In genomic region chr11:10927533-10927932, GRCh38 we compare ENCODE assay signal across 14 cellular contexts.
A peak's percentile ranks its signal among the peaks of the same experiment; 100 is the strongest.
DNase-seq lines count a peak whose midpoint lies in the region; ATAC-seq and TF ChIP-seq lines count a peak whose summit lies in the region.
"Had no signal": no experiment of that assay in that cellular context is flagged by ENCODE, and none has a peak within 500 bp of the region (broad histone marks: within the 10 kb centered on the region; RNA-seq: fewer than 3 reads in every experiment).

No MANE protein-coding gene starts in this region.

- H3K27me3 Mint-ChIP-seq in type B pancreatic cell = no peaks in the 10 kb centered on the region

- no peaks in the 10 kb centered on the region for H4K20me1 ChIP-seq in PC-9 (ENCODE audit: insufficient read depth)

- TF ChIP-seq EP300 in esophagus muscularis mucosa (IDR thresholded peaks at IDR 0.05) = no peak
- TF ChIP-seq EP300 in gastroesophageal sphincter (IDR thresholded peaks at IDR 0.05) = no peak

- H3K36me3 Mint-ChIP-seq in type B pancreatic cell = no peaks in the 10 kb centered on the region
- H3K36me3 Mint-ChIP-seq: T-cell had no signal

- peaks cover 49% of the 10 kb centered on the region for H3K4me1 ChIP-seq in PC-9 (replicated peaks; ENCODE audit: insufficient read depth)
- H3K4me1 ChIP-seq in esophagus muscularis mucosa = peaks cover 5 to 34% (median 19%) of the 10 kb centered on the region in 4 donors
- H3K4me1 ChIP-seq in muscle layer of duodenum (ENCODE audit: control insufficient read depth in 1 of 2, insufficient read depth in 2 of 2, low read length in 2 of 2) = peaks cover 8 to 14% of the 10 kb centered on the region in 2 donors
- H3K4me1 ChIP-seq in gastroesophageal sphincter = peaks cover 0 to 36% (median 6%) of the 10 kb centered on the region in 3 donors
- H3K4me1 ChIP-seq: parathyroid adenoma had no signal

- H3K4me3 ChIP-seq in PC-9 (no peak overlapping the region), esophagus muscularis mucosa (no peak overlapping the region), muscle layer of duodenum (ENCODE audit: low read depth in 1 of 2, low read length in 2 of 2) (no peak overlapping the region), gastroesophageal sphincter (no peak overlapping the region)
- H3K4me3 ChIP-seq: BLaER1 treated with 17β-estradiol and CSF1 and Interleukin-3, amounts not matched to agents 10 nM and 100 nM; HAP-1 had no signal

- H3K4me2 ChIP-seq in PC-9 = peak overlapping the region; percentile 50

- POLR2A ChIA-PET in PC-9 (lab: Charles Lee; ENCODE audit: unreplicated experiment) = interaction anchor here (0.7 to 1.1 kb wide), 2 partner anchors 27 to 119 kb away, joined by 6 to 9 read pairs; partner anchors contain the start of gene EIF4G2

- H3K4me1 Mint-ChIP-seq in type B pancreatic cell (ENCODE audit: unreplicated experiment) = peaks cover 31% of the 10 kb centered on the region

- 36% methylated on average over 1 of the region's 1 CpG for WGBS in esophagus muscularis mucosa
- 11% methylated on average over 1 of the region's 1 CpG; no CpG with 5 or more reads in 1 of the 2 donors for WGBS in gastroesophageal sphincter (ENCODE audit: low coverage in 1 of 2), 2 donors

- H3K27me3 ChIP-seq in PC-9 (ENCODE audit: insufficient read depth, low read depth) (no peaks in the 10 kb centered on the region), esophagus muscularis mucosa (no peaks in the 10 kb centered on the region), muscle layer of duodenum (ENCODE audit: low read depth, low read length) (no peaks in the 10 kb centered on the region), gastroesophageal sphincter (no peaks in the 10 kb centered on the region)

- DNase-seq in PC-9 (peak in 1 of 2 experiments; percentile 75), esophagus muscularis mucosa (ENCODE audit: extremely low spot score) (peak; percentile 78), type B pancreatic cell (ENCODE audit: extremely low spot score, unreplicated experiment) (no peak)
- no peak for DNase-seq in stimulated activated naive CD4-positive, alpha-beta T cell (lab: John Stamatoyannopoulos, UW)
- DNase-seq: activated B cell treated with CpG ODN at 0.5 μM for 24 hours, MM.1S, NCI-H774, T-cell had no signal

- no peaks in the 10 kb centered on the region for H3K79me2 ChIP-seq in PC-9 (ENCODE audit: low read depth)
- H3K79me2 ChIP-seq: parathyroid adenoma had no signal

- intact Hi-C loops in PC-9 (cut with micrococcal nuclease; ENCODE audit: unreplicated experiment) (no loop called here), esophagus muscularis mucosa (cut with DNase I) (no loop called here)

- no peaks in the 10 kb centered on the region for H3K9me2 ChIP-seq in PC-9 (ENCODE audit: insufficient read depth)

- TF ChIP-seq CTCF in PC-9 (conservative IDR thresholded peaks at IDR 0.05) (no peak), esophagus muscularis mucosa (IDR thresholded peaks at IDR 0.05) (no peak), type B pancreatic cell (conservative IDR thresholded peaks at IDR 0.05) (no peak), gastroesophageal sphincter (IDR thresholded peaks at IDR 0.05) (no peak)

- CTCF ChIA-PET in PC-9 (lab: Charles Lee) = no interaction called here

- H3K27ac ChIP-seq in PC-9 (peak overlapping the region; percentile 56), esophagus muscularis mucosa (replicated peaks in 1 of 4) (no peak overlapping the region), muscle layer of duodenum (ENCODE audit: low read length) (peak overlapping the region; percentile 7), gastroesophageal sphincter (peak overlapping the region in 1 of 4 donors; percentile 3)
- H3K27ac ChIP-seq: BLaER1 treated with 17β-estradiol and CSF1 and Interleukin-3, amounts not matched to agents 10 nM and 100 nM; parathyroid adenoma had no signal

- H3K27ac Mint-ChIP-seq in type B pancreatic cell = peak overlapping the region; percentile 4
- H3K27ac Mint-ChIP-seq: activated B cell treated with CpG ODN at 0.5 μM for 24 hours, T-cell had no signal

- no peak for TF ChIP-seq POLR2A in esophagus muscularis mucosa (IDR thresholded peaks at IDR 0.05; ENCODE audit: low read depth)
- no peak for TF ChIP-seq POLR2A in gastroesophageal sphincter (IDR thresholded peaks at IDR 0.05)

- BruUV-seq in PC-9 (replicated peaks; lab: Mats Ljungman, UMichigan) = no TSS peak

- peak overlapping the region; percentile 37 for H2AFZ ChIP-seq in PC-9
- H2AFZ ChIP-seq: parathyroid adenoma had no signal

- H3K9me3 Mint-ChIP-seq in type B pancreatic cell = no peaks in the 10 kb centered on the region
- H3K9me3 Mint-ChIP-seq: activated B cell treated with CpG ODN at 0.5 μM for 24 hours, T-cell had no signal

- peaks cover 29% of the 10 kb centered on the region for H3F3A ChIP-seq in PC-9 (ENCODE audit: insufficient read depth, low read depth)

- no peak for ATAC-seq in gastroesophageal sphincter
- ATAC-seq in HG03039 (IDR thresholded peaks at IDR 0.05; ENCODE audit: unreplicated experiment) = no peak
- ATAC-seq: T-cell had no signal

- H3K4me3 Mint-ChIP-seq in type B pancreatic cell = no peak overlapping the region
- H3K4me3 Mint-ChIP-seq: activated B cell treated with CpG ODN at 0.5 μM for 24 hours, T-cell had no signal

- H3K36me3 ChIP-seq in PC-9 (ENCODE audit: low read depth) (no peaks in the 10 kb centered on the region), esophagus muscularis mucosa (no peaks in the 10 kb centered on the region), muscle layer of duodenum (ENCODE audit: control insufficient read depth in 1 of 2, insufficient read depth in 2 of 2, low read length in 2 of 2) (no peaks in the 10 kb centered on the region), gastroesophageal sphincter (no peaks in the 10 kb centered on the region)
- H3K36me3 ChIP-seq: BLaER1 treated with 17β-estradiol and CSF1 and Interleukin-3, amounts not matched to agents 10 nM and 100 nM; HAP-1 had no signal

- H3K9me3 ChIP-seq in PC-9 (ENCODE audit: insufficient read depth, low read depth) (no peaks in the 10 kb centered on the region), esophagus muscularis mucosa (no peaks in the 10 kb centered on the region), muscle layer of duodenum (ENCODE audit: control insufficient read depth in 1 of 2, low read length in 2 of 2) (no peaks in the 10 kb centered on the region), gastroesophageal sphincter (no peaks in the 10 kb centered on the region)
- H3K9me3 ChIP-seq: BLaER1 treated with 17β-estradiol and CSF1 and Interleukin-3, amounts not matched to agents 10 nM and 100 nM; HAP-1 had no signal

Comparison
In these comparisons a context has a peak if more than half of its experiments do, and no peak if none do; other contexts are left out.
1. H3K27ac ChIP-seq: peak in PC-9 (single experiment) and muscle layer of duodenum (single experiment); none in esophagus muscularis mucosa (0 of 4).